19 cellular contexts compared by ENCODE assay signal in the genomic region with DNA sequence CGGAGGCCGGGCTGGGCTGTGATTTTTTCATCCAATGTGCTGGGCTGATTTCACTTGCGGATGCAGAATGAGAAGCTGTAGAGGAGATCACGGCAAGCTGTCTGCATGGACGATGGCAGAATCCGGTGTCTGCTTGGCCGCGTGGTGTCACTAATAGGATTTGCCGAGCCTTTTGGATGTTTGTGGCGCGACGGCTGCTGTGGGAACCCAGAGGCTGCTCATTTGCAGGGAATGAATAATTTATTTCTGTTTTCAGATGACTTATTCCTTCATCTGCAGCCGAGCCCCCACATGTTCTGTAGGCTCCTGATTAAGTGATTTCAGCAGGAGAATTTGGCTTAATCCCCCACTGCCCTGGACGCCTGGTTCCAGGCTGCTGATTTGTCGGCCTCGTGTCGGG.
DNase-seq lines count a peak whose midpoint lies in the region; ATAC-seq and TF ChIP-seq lines count a peak whose summit lies in the region.
"Had no signal": no experiment of that assay in that cellular context is flagged by ENCODE, and none has a peak within 500 bp of the region (broad histone marks: within the 10 kb centered on the region; RNA-seq: fewer than 3 reads in every experiment).

No MANE protein-coding gene starts in this region.

- no peaks in the 10 kb centered on the region for H3K9me3 Mint-ChIP-seq in CD8-positive, alpha-beta T cell
- H3K9me3 Mint-ChIP-seq: activated CD4-positive, alpha-beta memory T cell treated with anti-CD3 and anti-CD28 coated beads, Interleukin-2, amount 10 ng/mL, durations not matched to agents 7 days and 5 days; activated naive CD4-positive, alpha-beta T cell treated with anti-CD3 and anti-CD28 coated beads, Interleukin-2, amount 50 U/mL, for 72 hours; activated T-cell treated with anti-CD3 and anti-CD28 coated beads, Interleukin-2, amount 50 U/mL, for 72 hours; stimulated activated memory B cell treated with anti-CD40 and anti-IgM and Interleukin-4, amounts not matched to agents 10 μg/mL and 1 μg/mL and 100 μg/mL, for 72 hours had no signal

- H3K36me3 Mint-ChIP-seq in CD8-positive, alpha-beta T cell = peaks cover 12% of the 10 kb centered on the region
- H3K36me3 Mint-ChIP-seq: activated naive CD4-positive, alpha-beta T cell treated with anti-CD3 and anti-CD28 coated beads, Interleukin-2, amount 50 U/mL, for 72 hours had no signal

- no peaks in the 10 kb centered on the region for H3K36me3 ChIP-seq in CD8-positive, alpha-beta T cell (ENCODE audit: insufficient read depth, low read length)
- H3K36me3 ChIP-seq: left ventricle myocardium inferior, spleen, tibial nerve had no signal

- peaks cover 89% of the 10 kb centered on the region for H3K4me1 Mint-ChIP-seq in CD8-positive, alpha-beta T cell (ENCODE audit: low read depth)

- no peaks in the 10 kb centered on the region for H3K27me3 ChIP-seq in CD8-positive, alpha-beta T cell (ENCODE audit: insufficient read depth, low read length)
- H3K27me3 ChIP-seq: tibial nerve had no signal

- no peak for TF ChIP-seq CTCF in CD8-positive, alpha-beta T cell (IDR thresholded peaks at IDR 0.05)
- TF ChIP-seq CTCF in retinal pigment epithelial cell (conservative IDR thresholded peaks at IDR 0.05; ENCODE audit: low read depth, low read length) = no peak

- no peak overlapping the region for H3K4me3 Mint-ChIP-seq in CD8-positive, alpha-beta T cell
- H3K4me3 Mint-ChIP-seq: activated CD4-positive, alpha-beta memory T cell treated with anti-CD3 and anti-CD28 coated beads, Interleukin-2, amount 10 ng/mL, durations not matched to agents 7 days and 5 days; activated T-cell treated with anti-CD3 and anti-CD28 coated beads, Interleukin-2, amount 50 U/mL, for 72 hours; stimulated activated memory B cell treated with anti-CD40 and anti-IgM and Interleukin-4, amounts not matched to agents 10 μg/mL and 1 μg/mL and 100 μg/mL, for 72 hours had no signal

- POLR2A ChIA-PET in CD8-positive, alpha-beta T cell (lab: Charles Lee) = no interaction called here

- H3K27ac Mint-ChIP-seq in CD8-positive, alpha-beta T cell = peak overlapping the region; percentile 18
- H3K27ac Mint-ChIP-seq: activated CD4-positive, alpha-beta memory T cell treated with anti-CD3 and anti-CD28 coated beads, Interleukin-2, amount 10 ng/mL, durations not matched to agents 7 days and 5 days; activated T-cell treated with anti-CD3 and anti-CD28 coated beads, Interleukin-2, amount 50 U/mL, for 72 hours had no signal

- H3K4me3 ChIP-seq in CD8-positive, alpha-beta T cell (ENCODE audit: low read depth, low read length) = no peak overlapping the region
- peak overlapping the region; percentile 15 for H3K4me3 ChIP-seq in retinal pigment epithelial cell (ENCODE audit: low read length)
- H3K4me3 ChIP-seq: left ventricle myocardium inferior, spleen, tibial nerve had no signal

- no peaks in the 10 kb centered on the region for H3K27me3 Mint-ChIP-seq in CD8-positive, alpha-beta T cell (ENCODE audit: low read depth)
- H3K27me3 Mint-ChIP-seq: activated CD4-positive, alpha-beta memory T cell treated with anti-CD3 and anti-CD28 coated beads, Interleukin-2, amount 10 ng/mL, durations not matched to agents 7 days and 5 days; stimulated activated memory B cell treated with anti-CD40 and anti-IgM and Interleukin-4, amounts not matched to agents 10 μg/mL and 1 μg/mL and 100 μg/mL, for 72 hours had no signal

- no peak for ATAC-seq in CD8-positive, alpha-beta T cell
- ATAC-seq in GM21723 (IDR thresholded peaks at IDR 0.05; ENCODE audit: unreplicated experiment) = no peak
- ATAC-seq: activated naive CD4-positive, alpha-beta T cell treated with anti-CD3 and anti-CD28 coated beads, Interleukin-2, amount 50 U/mL, for 72 hours; activated T-cell treated with anti-CD3 and anti-CD28 coated beads, Interleukin-2, amount 50 U/mL, for 72 hours; esophagus mucosa; stimulated activated memory B cell treated with anti-CD40 and anti-IgM and Interleukin-4, amounts not matched to agents 10 μg/mL and 1 μg/mL and 100 μg/mL, for 72 hours had no signal

- DNase-seq in CD8-positive, alpha-beta T cell = no peak
- peak; percentile 37 for DNase-seq in NCI-H1694 (lab: John Stamatoyannopoulos, UW)
- peak; percentile 73 for DNase-seq in ecto neural progenitor cell (ENCODE audit: low spot score)
- DNase-seq in retinal pigment epithelial cell (ENCODE audit: low read depth) = peak; percentile 78
- DNase-seq in activated CD8-positive, alpha-beta memory T cell treated with anti-CD3 and anti-CD28 coated beads for 24 hours = no peak
- no peak for DNase-seq in DMS53 (lab: John Stamatoyannopoulos, UW)
- no peak for DNase-seq in T-helper 9 cell
- DNase-seq: activated CD4-positive, alpha-beta memory T cell treated with anti-CD3 and anti-CD28 coated beads, Interleukin-2, amount 10 ng/mL, durations not matched to agents 7 days and 5 days; activated T-cell treated with anti-CD3 and anti-CD28 coated beads, Interleukin-2, amount 50 U/mL, for 72 hours; left ventricle myocardium inferior; MV-4-11; NCI-H2081; NCI-H526 treated with DMSO at 0.1 percent for 48 hours; spleen had no signal

- H3K4me1 ChIP-seq in CD8-positive, alpha-beta T cell (ENCODE audit: insufficient read depth, low read length) = peaks cover 92% of the 10 kb centered on the region

- no peak overlapping the region for H3K27ac ChIP-seq in CD8-positive, alpha-beta T cell (ENCODE audit: low read depth, low read length)
- H3K27ac ChIP-seq: left ventricle myocardium inferior, tibial nerve had no signal

- CTCF ChIA-PET in CD8-positive, alpha-beta T cell (lab: Charles Lee) = interaction anchor here (1.1 to 4.4 kb wide), 2 partner anchors 23 to 80 kb away, joined by 3 to 39 read pairs; no protein-coding TSS in a partner anchor

- H3K9me3 ChIP-seq in CD8-positive, alpha-beta T cell (ENCODE audit: low read length) = no peaks in the 10 kb centered on the region
- H3K9me3 ChIP-seq: left ventricle myocardium inferior, spleen, tibial nerve had no signal

- intact Hi-C loops in CD8-positive, alpha-beta T cell (cut with DNase I, micrococcal nuclease) = no loop called here

Comparison
In these comparisons a context has a peak if more than half of its experiments do, and no peak if none do; other contexts are left out.
1. DNase-seq: peak in NCI-H1694 (single experiment), ecto neural progenitor cell (single experiment) and retinal pigment epithelial cell (single experiment); none in CD8-positive, alpha-beta T cell (0 of 7), activated CD8-positive, alpha-beta memory T cell treated with anti-CD3 and anti-CD28 coated beads for 24 hours (single experiment), DMS53 (single experiment) and T-helper 9 cell (single experiment).